Comparison of ENCODE assay signal across 9 cellular contexts in genomic region chr10:59908808-59909143, GRCh38. TPM values are rescaled to one million over a fixed set of nuclear protein-coding genes. Genes with fewer than 3 reads are reported as not detected.
A peak's percentile ranks its signal among the peaks of the same experiment; 100 is the strongest.
DNase-seq lines count a peak whose midpoint lies in the region; ATAC-seq and TF ChIP-seq lines count a peak whose summit lies in the region.
"Had no signal": no experiment of that assay in that cellular context is flagged by ENCODE, and none has a peak within 500 bp of the region (broad histone marks: within the 10 kb centered on the region; RNA-seq: fewer than 3 reads in every experiment).

No MANE protein-coding gene starts in this region.

- H3K27me3 ChIP-seq in gastroesophageal sphincter, result no peaks in the 10 kb centered on the region

- peaks cover 0 to 6% (median 0%) of the 10 kb centered on the region in 3 donors for H3K9me3 ChIP-seq in gastroesophageal sphincter

- DNase-seq in H4 (ENCODE audit: low spot score) (peak; percentile 11), NCI-H526 (lab: John Stamatoyannopoulos, UW) (no peak), NCI-H510A (lab: John Stamatoyannopoulos, UW) (no peak)

- H3K36me3 ChIP-seq in gastroesophageal sphincter, result no peaks in the 10 kb centered on the region

- H3K4me3 ChIP-seq in WI38 (ENCODE audit: low read depth, low read length) (peak overlapping the region; percentile 60), gastroesophageal sphincter (peak overlapping the region; percentile 54 to 90), skin epidermis (peak overlapping the region in 3 of 7 experiments; percentile 27 to 94 (median 38))
- H3K4me3 ChIP-seq: lung had no signal

- TF ChIP-seq POLR2A in gastroesophageal sphincter (IDR thresholded peaks at IDR 0.05), result no peak

- peak overlapping the region; percentile 81 to 98 (median 90) for H3K27ac ChIP-seq in gastroesophageal sphincter
- peak overlapping the region in 15 of 21 experiments; percentile 77 to 97 (median 91) for H3K27ac ChIP-seq in skin epidermis

- ATAC-seq in gastroesophageal sphincter (no peak), HG03565 (IDR thresholded peaks at IDR 0.05; ENCODE audit: unreplicated experiment) (no peak), HG03457 (IDR thresholded peaks at IDR 0.05; ENCODE audit: unreplicated experiment) (no peak)

- no peak for TF ChIP-seq CTCF in WI38 (IDR thresholded peaks at IDR 0.05; ENCODE audit: low read depth, low read length)
- TF ChIP-seq CTCF in gastroesophageal sphincter (IDR thresholded peaks at IDR 0.05), result no peak

- WGBS in gastroesophageal sphincter (ENCODE audit: low coverage in 1 of 2), 2 donors, result 44 to 47% methylated on average over 4 of the region's 4 CpGs

- peaks cover 0 to 37% (median 13%) of the 10 kb centered on the region in 3 donors for H3K4me1 ChIP-seq in gastroesophageal sphincter

- no peak for TF ChIP-seq EP300 in gastroesophageal sphincter (IDR thresholded peaks at IDR 0.05)

RNA-seq across cellular contexts. Expression of gene CCDC6, which starts 2.4 kb away (rescaled TPM):
- 13.3 and 14.5 TPM in 2 replicates for total RNA-seq in H4 (2014; rRNA removed; shearing (Covaris generic))
- total RNA-seq in gastroesophageal sphincter, result 10 to 100 TPM; 30.8 to 66.0 (median 53.4) TPM
